Comparison of ENCODE assay signal across 17 cellular contexts in genomic region chr1:3868464-3869006, GRCh38. TPM values are rescaled to one million over a fixed set of nuclear protein-coding genes. Genes with fewer than 3 reads are reported as not detected.
DNase-seq lines count a peak whose midpoint lies in the region; ATAC-seq and TF ChIP-seq lines count a peak whose summit lies in the region.
"Had no signal": no experiment of that assay in that cellular context is flagged by ENCODE, and none has a peak within 500 bp of the region (broad histone marks: within the 10 kb centered on the region; RNA-seq: fewer than 3 reads in every experiment).

No MANE protein-coding gene starts in this region.

- ATAC-seq in right cardiac atrium (peak; percentile 46 to 55), thoracic aorta (ENCODE audit: insufficient number of reproducible peaks, low FRiP score, low read depth) (peak; percentile 30), GM21717 (IDR thresholded peaks at IDR 0.05; ENCODE audit: unreplicated experiment) (no peak)

- TF ChIP-seq CTCF in thoracic aorta (IDR thresholded peaks at IDR 0.05): no peak

- H3K9me3 ChIP-seq in right cardiac atrium (ENCODE audit: control insufficient read depth, low read length) (no peaks in the 10 kb centered on the region), thoracic aorta (no peaks in the 10 kb centered on the region)
- H3K9me3 ChIP-seq: psoas muscle, spleen had no signal

- peaks cover 5% of the 10 kb centered on the region for H3K9me3 Mint-ChIP-seq in activated naive CD4-positive, alpha-beta T cell treated with anti-CD3 and anti-CD28 coated beads, Interleukin-2, amount 10 ng/mL, durations not matched to agents 7 days and 5 days
- no peaks in the 10 kb centered on the region for H3K9me3 Mint-ChIP-seq in activated naive CD4-positive, alpha-beta T cell treated with anti-CD3 and anti-CD28 coated beads for 36 hours
- H3K9me3 Mint-ChIP-seq: HFFc6 had no signal

- no peaks in the 10 kb centered on the region for H3K4me1 ChIP-seq in right cardiac atrium (ENCODE audit: control insufficient read depth, insufficient read depth, low read length)
- no peaks in the 10 kb centered on the region for H3K4me1 ChIP-seq in thoracic aorta (ENCODE audit: control insufficient read depth in 1 of 2, low read depth in 2 of 2)
- H3K4me1 ChIP-seq: psoas muscle, spleen had no signal

- peaks cover 29% of the 10 kb centered on the region for H3K36me3 ChIP-seq in thoracic aorta

- CTCF ChIA-PET in activated naive CD4-positive, alpha-beta T cell treated with anti-CD3 and anti-CD28 coated beads, Interleukin-2, amount 10 ng/mL, durations not matched to agents 7 days and 5 days (lab: Charles Lee): no interaction called here
- CTCF ChIA-PET in activated naive CD4-positive, alpha-beta T cell treated with anti-CD3 and anti-CD28 coated beads for 36 hours (lab: Charles Lee): no interaction called here

- H3K4me1 Mint-ChIP-seq in activated naive CD4-positive, alpha-beta T cell treated with anti-CD3 and anti-CD28 coated beads, Interleukin-2, amount 10 ng/mL, durations not matched to agents 7 days and 5 days: no peaks in the 10 kb centered on the region
- no peaks in the 10 kb centered on the region for H3K4me1 Mint-ChIP-seq in activated naive CD4-positive, alpha-beta T cell treated with anti-CD3 and anti-CD28 coated beads for 36 hours (ENCODE audit: low read depth)

- H3K4me3 ChIP-seq in right cardiac atrium (ENCODE audit: low read length): no peak overlapping the region
- H3K4me3 ChIP-seq in thoracic aorta: no peak overlapping the region
- H3K4me3 ChIP-seq: psoas muscle, spleen had no signal

- 82% methylated on average over 13 of the region's 13 CpGs for WGBS in right cardiac atrium

- no peaks in the 10 kb centered on the region for H3K27me3 Mint-ChIP-seq in activated naive CD4-positive, alpha-beta T cell treated with anti-CD3 and anti-CD28 coated beads, Interleukin-2, amount 10 ng/mL, durations not matched to agents 7 days and 5 days
- H3K27me3 Mint-ChIP-seq in activated naive CD4-positive, alpha-beta T cell treated with anti-CD3 and anti-CD28 coated beads for 36 hours (ENCODE audit: low read depth): no peaks in the 10 kb centered on the region

- H3K27ac ChIP-seq in right cardiac atrium (ENCODE audit: low read length): no peak overlapping the region
- H3K27ac ChIP-seq in thoracic aorta: no peak overlapping the region
- H3K27ac ChIP-seq: psoas muscle, spleen had no signal

- peaks cover 25% of the 10 kb centered on the region for H3K36me3 Mint-ChIP-seq in activated naive CD4-positive, alpha-beta T cell treated with anti-CD3 and anti-CD28 coated beads, Interleukin-2, amount 10 ng/mL, durations not matched to agents 7 days and 5 days
- H3K36me3 Mint-ChIP-seq in activated naive CD4-positive, alpha-beta T cell treated with anti-CD3 and anti-CD28 coated beads for 36 hours (ENCODE audit: low read depth): peaks cover 13% of the 10 kb centered on the region

- intact Hi-C loops in activated naive CD4-positive, alpha-beta T cell treated with anti-CD3 and anti-CD28 coated beads for 36 hours (cut with micrococcal nuclease): no loop called here
- intact Hi-C loops in right cardiac atrium (cut with DNase I): no loop called here

- H3K27me3 ChIP-seq in right cardiac atrium (ENCODE audit: control insufficient read depth, insufficient read depth) (no peaks in the 10 kb centered on the region), thoracic aorta (replicated peaks; ENCODE audit: insufficient read depth) (no peaks in the 10 kb centered on the region)
- H3K27me3 ChIP-seq: spleen had no signal

- H3K4me3 Mint-ChIP-seq in activated naive CD4-positive, alpha-beta T cell treated with anti-CD3 and anti-CD28 coated beads, Interleukin-2, amount 10 ng/mL, durations not matched to agents 7 days and 5 days: no peak overlapping the region
- no peak overlapping the region for H3K4me3 Mint-ChIP-seq in activated naive CD4-positive, alpha-beta T cell treated with anti-CD3 and anti-CD28 coated beads for 36 hours
- H3K4me3 Mint-ChIP-seq: endodermal cell, HFFc6 had no signal

- no peak for DNase-seq in activated naive CD4-positive, alpha-beta T cell treated with anti-CD3 and anti-CD28 coated beads, Interleukin-2, amount 10 ng/mL, durations not matched to agents 7 days and 5 days
- DNase-seq in activated naive CD4-positive, alpha-beta T cell treated with anti-CD3 and anti-CD28 coated beads for 36 hours: no peak
- DNase-seq in right cardiac atrium (no peak), thoracic aorta (ENCODE audit: low spot score) (no peak)
- no peak for DNase-seq in stimulated activated naive CD4-positive, alpha-beta T cell (lab: John Stamatoyannopoulos, UW)
- DNase-seq: activated CD4-positive, alpha-beta T cell treated with anti-CD3 and anti-CD28 coated beads for 48 hours; activated naive CD4-positive, alpha-beta T cell; C1 segment of cervical spinal cord; endodermal cell; HFFc6; NCI-H1048; NCI-H2029 treated with DMSO at 0.1 percent for 48 hours; NCI-H446 treated with DMSO at 0.1 percent for 48 hours; psoas muscle; RPMI8226; spleen had no signal

- peak overlapping the region; percentile 4 for H3K27ac Mint-ChIP-seq in activated naive CD4-positive, alpha-beta T cell treated with anti-CD3 and anti-CD28 coated beads, Interleukin-2, amount 10 ng/mL, durations not matched to agents 7 days and 5 days
- H3K27ac Mint-ChIP-seq in activated naive CD4-positive, alpha-beta T cell treated with anti-CD3 and anti-CD28 coated beads for 36 hours: no peak overlapping the region
- H3K27ac Mint-ChIP-seq: endodermal cell, HFFc6 had no signal

RNA-seq across cellular contexts. Expression of gene DFFB, which starts 11.3 kb away (rescaled TPM):
- 1 to 10 TPM; 6.3 to 6.5 TPM for total RNA-seq in activated naive CD4-positive, alpha-beta T cell treated with anti-CD3 and anti-CD28 coated beads for 36 hours
- 1 to 10 TPM; 2.9 to 6.1 (median 4.5) TPM for total RNA-seq in right cardiac atrium
- 2.6 TPM for polyA plus RNA-seq in right cardiac atrium
- 10 to 100 TPM in 1 of 2 donors, 1 to 10 TPM in 1; 7.8 to 20.2 TPM for total RNA-seq in thoracic aorta

RNA-seq across cellular contexts. Expression of gene CEP104, which starts 11.5 kb away (rescaled TPM):
- total RNA-seq in activated naive CD4-positive, alpha-beta T cell treated with anti-CD3 and anti-CD28 coated beads for 36 hours: 10 to 100 TPM; 25.4 to 27.3 TPM
- total RNA-seq in right cardiac atrium (10 to 100 TPM; 33.2 to 41.2 (median 35.0) TPM), thoracic aorta (10 to 100 TPM; 27.3 to 59.2 TPM)
- 8.7 TPM for polyA plus RNA-seq in right cardiac atrium

RNA-seq across cellular contexts. Expression of gene C1orf174, which starts 31.5 kb away (rescaled TPM):
- total RNA-seq in activated naive CD4-positive, alpha-beta T cell treated with anti-CD3 and anti-CD28 coated beads for 36 hours: 10 to 100 TPM; 29.5 to 30.6 TPM
- 10 to 100 TPM; 11.3 to 15.1 (median 13.2) TPM for total RNA-seq in right cardiac atrium
- polyA plus RNA-seq in right cardiac atrium: 11.6 TPM
- 10 to 100 TPM; 15.3 to 19.0 TPM for total RNA-seq in thoracic aorta
